In genomic region chr7:98115746-98116525, GRCh38 we compare ENCODE assay signal across 1 cellular context.
TF ChIP-seq lines count a peak whose summit lies in the region.

No MANE protein-coding gene starts in this region.

TF ChIP-seq in HEK293, 187 proteins besides CTCF, POLR2A, EP300 and RAD21 (continued from another document):
- TF ChIP-seq KLF7 (tag by site-specific recombination; IDR thresholded peaks at IDR 0.05; ENCODE audit: borderline replicate concordance), result no peak
- TF ChIP-seq KLF9 (tag by site-specific recombination; IDR thresholded peaks at IDR 0.05; ENCODE audit: low read depth), result no peak
- no peak for TF ChIP-seq ZNF558 (tag by site-specific recombination; IDR thresholded peaks at IDR 0.05)
- TF ChIP-seq ZNF514 (tag by site-specific recombination; IDR thresholded peaks at IDR 0.05), result no peak
- TF ChIP-seq ZNF202 (tag by site-specific recombination; IDR thresholded peaks at IDR 0.05; ENCODE audit: borderline replicate concordance), result no peak
- TF ChIP-seq ZFHX2 (tag by site-specific recombination; conservative IDR thresholded peaks at IDR 0.05), result no peak
- TF ChIP-seq MEIS1 (CRISPR knock-in tag; IDR thresholded peaks at IDR 0.05; ENCODE audit: borderline replicate concordance), result no peak
- TF ChIP-seq ZNF121 (tag by site-specific recombination; IDR thresholded peaks at IDR 0.05), result 0 out of 2 replicates have a peak, but pooled peaks have one; percentile 19
- TF ChIP-seq ZNF354C (tag by site-specific recombination; IDR thresholded peaks at IDR 0.05; ENCODE audit: borderline replicate concordance, low read depth), result no peak
